ENCODE assay signal across 23 cellular contexts in genomic region chr11:73241300-73241699, GRCh38. TPM values are rescaled to one million over a fixed set of nuclear protein-coding genes. Genes with fewer than 3 reads are reported as not detected.
"Had no signal": no experiment of that assay in that cellular context is flagged by ENCODE, and none has a peak within 500 bp of the region (broad histone marks: within the 10 kb centered on the region; RNA-seq: fewer than 3 reads in every experiment).

No MANE protein-coding gene starts in this region.

- FAIRE-seq: kidney, pancreas had no signal

- H3K4me3 Mint-ChIP-seq: neural crest cell; stimulated activated memory B cell treated with anti-CD40 and anti-IgM and Interleukin-4, amounts not matched to agents 10 μg/mL and 1 μg/mL and 100 μg/mL, for 72 hours; stimulated activated naive CD8-positive, alpha-beta T cell treated with anti-CD3 and anti-CD28 coated beads, Interleukin-15, Interleukin-2, amounts not matched to agents 100 ng/mL and 50 ng/mL, for 24 hours had no signal

- H3K4me3 ChIP-seq: breast epithelium, gastroesophageal sphincter, hepatocyte, pancreas, prostate gland, smooth muscle cell, tibial artery, upper lobe of right lung had no signal

- H3K4me2 ChIP-seq: hepatocyte, smooth muscle cell had no signal

- H3K27ac Mint-ChIP-seq: naive thymus-derived CD4-positive, alpha-beta T cell; stimulated activated naive CD8-positive, alpha-beta T cell treated with anti-CD3 and anti-CD28 coated beads, Interleukin-15, Interleukin-2, amounts not matched to agents 100 ng/mL and 50 ng/mL, for 24 hours had no signal

- DNase-seq: central memory CD4-positive, alpha-beta T cell; cortex of kidney; effector CD8-positive, alpha-beta T cell; glutamatergic neuron; left cardiac atrium; naive thymus-derived CD4-positive, alpha-beta T cell; nucleus accumbens; retina; stimulated activated CD4-positive, alpha-beta T cell treated with anti-CD3 and anti-CD28 coated beads, Interleukin-4, amount 100 ng/mL, for 1 hour had no signal

- ATAC-seq: gastroesophageal sphincter; left cardiac atrium; naive thymus-derived CD4-positive, alpha-beta T cell; pancreas; stimulated activated memory B cell treated with anti-CD40 and anti-IgM and Interleukin-4, amounts not matched to agents 10 μg/mL and 1 μg/mL and 100 μg/mL, for 72 hours; upper lobe of right lung had no signal

- H3K9me3 ChIP-seq: breast epithelium, gastroesophageal sphincter, pancreas, prostate gland, tibial artery, upper lobe of right lung had no signal

- H3K79me2 ChIP-seq: hepatocyte had no signal

- H3K36me3 Mint-ChIP-seq: naive thymus-derived CD4-positive, alpha-beta T cell; stimulated activated memory B cell treated with anti-CD40 and anti-IgM and Interleukin-4, amounts not matched to agents 10 μg/mL and 1 μg/mL and 100 μg/mL, for 72 hours had no signal

- H3K4me1 ChIP-seq: breast epithelium, pancreas, prostate gland had no signal

- H2AFZ ChIP-seq: hepatocyte had no signal

- H3K9me3 Mint-ChIP-seq: naive thymus-derived CD4-positive, alpha-beta T cell; neural crest cell; stimulated activated memory B cell treated with anti-CD40 and anti-IgM and Interleukin-4, amounts not matched to agents 10 μg/mL and 1 μg/mL and 100 μg/mL, for 72 hours; stimulated activated naive CD8-positive, alpha-beta T cell treated with anti-CD3 and anti-CD28 coated beads, Interleukin-15, Interleukin-2, amounts not matched to agents 100 ng/mL and 50 ng/mL, for 24 hours had no signal

- H3K27ac ChIP-seq: dorsolateral prefrontal cortex, hepatocyte, pancreas, prostate gland, upper lobe of right lung had no signal

- H3K27me3 ChIP-seq: breast epithelium, dorsolateral prefrontal cortex, gastroesophageal sphincter, hepatocyte, pancreas, tibial artery, upper lobe of right lung had no signal

- H3K27me3 Mint-ChIP-seq: stimulated activated memory B cell treated with anti-CD40 and anti-IgM and Interleukin-4, amounts not matched to agents 10 μg/mL and 1 μg/mL and 100 μg/mL, for 72 hours had no signal

- H3K36me3 ChIP-seq: breast epithelium, gastroesophageal sphincter, pancreas, prostate gland, tibial artery, upper lobe of right lung had no signal

RNA-seq across cellular contexts. Expression of gene P2RY2, which starts 23.2 kb away (rescaled TPM):
- total RNA-seq: temporal lobe had no signal
- polyA plus RNA-seq: naive thymus-derived CD4-positive, alpha-beta T cell; smooth muscle cell had no signal

RNA-seq across cellular contexts. Expression of gene P2RY6, which starts 30.8 kb away (rescaled TPM):
- total RNA-seq: neural crest cell had no signal
- polyA plus RNA-seq: naive thymus-derived CD4-positive, alpha-beta T cell had no signal
